In the genomic region with DNA sequence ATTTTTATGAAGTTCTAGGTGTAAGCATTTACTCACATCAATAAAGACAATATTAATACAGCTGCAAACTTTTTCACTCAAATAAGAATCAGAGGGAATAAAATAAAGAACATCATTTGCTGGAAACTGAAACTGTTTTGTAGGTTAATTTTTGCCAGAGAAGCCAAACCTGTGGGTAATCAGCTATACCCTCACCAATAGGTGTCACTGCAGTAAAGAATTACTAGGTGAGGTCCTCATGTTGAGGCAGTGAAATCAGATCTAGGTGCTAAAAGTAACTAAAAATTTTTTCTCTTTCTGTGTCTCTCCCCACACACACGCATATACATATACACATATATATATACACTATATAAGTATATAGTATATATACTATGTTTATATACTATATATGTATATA, we compare ENCODE assay signal across 8 cellular contexts.
DNase-seq lines count a peak whose midpoint lies in the region; ATAC-seq, FAIRE-seq and TF ChIP-seq lines count a peak whose summit lies in the region.

No MANE protein-coding gene starts in this region.

- no peak overlapping the region for H3K4me3 ChIP-seq in mucosa of descending colon

- no peaks in the 10 kb centered on the region for H3K9me3 ChIP-seq in mucosa of descending colon

- no peaks in the 10 kb centered on the region for H3K4me1 ChIP-seq in mucosa of descending colon (ENCODE audit: low read depth)

- TF ChIP-seq CTCF in D721Med (IDR thresholded peaks at IDR 0.05; ENCODE audit: insufficient read depth, missing control alignments) = peak; percentile 47
- TF ChIP-seq CTCF in mucosa of descending colon (IDR thresholded peaks at IDR 0.05) = no peak

- FAIRE-seq in D721Med (lab: Jason Lieb, UNC) = no peak
- no peak for FAIRE-seq in RCC 7860 (lab: Jason Lieb, UNC)

- DNase-seq in D721Med (ENCODE audit: insufficient read length, low spot score) (no peak), cerebellar cortex (ENCODE audit: low spot score) (peak; percentile 6), mucosa of descending colon (no peak), RCC 7860 (ENCODE audit: low spot score) (no peak), cortex of kidney (lab: John Stamatoyannopoulos, UW) (no peak)

- peak; percentile 77 for ATAC-seq in GM19397 (IDR thresholded peaks at IDR 0.05; ENCODE audit: unreplicated experiment)
- ATAC-seq in HG03565 (IDR thresholded peaks at IDR 0.05; ENCODE audit: unreplicated experiment) = peak; percentile 65
- no peak for ATAC-seq in GM19328 (IDR thresholded peaks at IDR 0.05; ENCODE audit: unreplicated experiment)
- ATAC-seq in mucosa of descending colon = no peak

- intact Hi-C loops in mucosa of descending colon (cut with DNase I, micrococcal nuclease) = no loop called here

- H3K36me3 ChIP-seq in mucosa of descending colon (ENCODE audit: low read depth) = no peaks in the 10 kb centered on the region

Comparison
In these comparisons a context has a peak if more than half of its experiments do, and no peak if none do; other contexts are left out.
1. ATAC-seq: peak in GM19397 (single experiment) and HG03565 (single experiment); none in GM19328 (single experiment) and mucosa of descending colon (single experiment).